In genomic region chr17:80509311-80509710, GRCh38 we compare ENCODE assay signal across 38 cellular contexts. TPM values are rescaled to one million over a fixed set of nuclear protein-coding genes. Genes with fewer than 3 reads are reported as not detected.
"Had no signal": no experiment of that assay in that cellular context is flagged by ENCODE, and none has a peak within 500 bp of the region (broad histone marks: within the 10 kb centered on the region; RNA-seq: fewer than 3 reads in every experiment).

No MANE protein-coding gene starts in this region.

- H3K9me3 ChIP-seq: ascending aorta had no signal

- DNase-seq: activated CD4-positive, alpha-beta memory T cell treated with anti-CD3 and anti-CD28 coated beads, Interleukin-2, amount 10 ng/mL, durations not matched to agents 7 days and 5 days; activated CD4-positive, alpha-beta T cell treated with anti-CD3 and anti-CD28 coated beads for 1 hour; activated CD4-positive, alpha-beta T cell treated with anti-CD3 and anti-CD28 coated beads for 36 hours; activated CD4-positive, alpha-beta T cell treated with anti-CD3 and anti-CD28 coated beads for 48 hours; activated CD4-positive, alpha-beta T cell treated with anti-CD3 and anti-CD28 coated beads, Interleukin-2, amount 10 ng/mL, durations not matched to agents 7 days and 5 days; activated CD4-positive, alpha-beta T cell treated with anti-CD3 and anti-CD28 coated beads, Interleukin-2, amount 50 U/mL, for 48 hours; activated CD4-positive, CD25-positive, alpha-beta regulatory T cell; activated CD8-positive, alpha-beta memory T cell treated with anti-CD3 and anti-CD28 coated beads for 24 hours; activated CD8-positive, alpha-beta memory T cell treated with anti-CD3 and anti-CD28 coated beads, Interleukin-2, amount 10 ng/mL, durations not matched to agents 7 days and 5 days; activated CD8-positive, alpha-beta memory T cell treated with anti-CD3 and anti-CD28 coated beads, Interleukin-2, amount 50 U/mL, for 48 hours; activated CD8-positive, alpha-beta T cell treated with anti-CD3 and anti-CD28 coated beads, Interleukin-2, amount 10 ng/mL, durations not matched to agents 7 days and 5 days; activated effector memory CD4-positive, alpha-beta T cell treated with Interleukin-2 at 50 U/mL for 16 hours; activated gamma-delta T cell; activated naive CD4-positive, alpha-beta T cell treated with anti-CD3 and anti-CD28 coated beads, Interleukin-2, amount 10 ng/mL, durations not matched to agents 7 days and 5 days; activated naive CD4-positive, alpha-beta T cell treated with Interleukin-2 at 50 U/mL for 16 hours; activated naive CD8-positive, alpha-beta T cell treated with anti-CD3 and anti-CD28 coated beads, Interleukin-2, amount 10 ng/mL, durations not matched to agents 7 days and 5 days; activated naive CD8-positive, alpha-beta T cell treated with anti-CD3 and anti-CD28 coated beads, Interleukin-2, amount 50 U/mL, for 24 hours; activated T-cell treated with anti-CD3 and anti-CD28 coated beads, Interleukin-2, amount 50 U/mL, for 24 hours; activated T-cell treated with anti-CD3 and anti-CD28 coated beads, Interleukin-2, amount 50 U/mL, for 48 hours; amygdala; anterior cingulate cortex; caudate nucleus; cerebellar nuclear complex; T-cell; T-helper 17 cell; T-helper 9 cell had no signal

- H3K4me3 Mint-ChIP-seq: activated CD4-positive, alpha-beta memory T cell treated with anti-CD3 and anti-CD28 coated beads, Interleukin-2, amount 10 ng/mL, durations not matched to agents 7 days and 5 days; activated CD4-positive, alpha-beta T cell treated with anti-CD3 and anti-CD28 coated beads for 36 hours; activated CD4-positive, alpha-beta T cell treated with anti-CD3 and anti-CD28 coated beads, Interleukin-2, amount 10 ng/mL, durations not matched to agents 7 days and 5 days; activated CD8-positive, alpha-beta memory T cell treated with anti-CD3 and anti-CD28 coated beads, Interleukin-2, amount 10 ng/mL, durations not matched to agents 7 days and 5 days; activated CD8-positive, alpha-beta T cell treated with anti-CD3 and anti-CD28 coated beads, Interleukin-2, amount 10 ng/mL, durations not matched to agents 7 days and 5 days; activated naive CD4-positive, alpha-beta T cell treated with anti-CD3 and anti-CD28 coated beads, Interleukin-2, amount 10 ng/mL, durations not matched to agents 7 days and 5 days; activated naive CD4-positive, alpha-beta T cell treated with anti-CD3 and anti-CD28 coated beads, Interleukin-2, amount 50 U/mL, for 24 hours; activated naive CD8-positive, alpha-beta T cell; activated naive CD8-positive, alpha-beta T cell treated with anti-CD3 and anti-CD28 coated beads, Interleukin-2, amount 10 ng/mL, durations not matched to agents 7 days and 5 days; activated naive CD8-positive, alpha-beta T cell treated with anti-CD3 and anti-CD28 coated beads, Interleukin-2, amount 50 U/mL, for 24 hours; activated T-cell treated with anti-CD3 and anti-CD28 coated beads, Interleukin-2, amount 50 U/mL, for 24 hours; brain; central memory CD8-positive, alpha-beta T cell; T-cell; T-helper 17 cell; T-helper 2 cell treated with Interferon-gamma antibody and Interleukin-4, amounts not matched to agents 5 μg/mL and 100 μg/mL, for 36 hours had no signal

- H3K36me3 ChIP-seq: ascending aorta, cardiac muscle cell had no signal

- ATAC-seq: activated CD4-positive, alpha-beta T cell treated with anti-CD3 and anti-CD28 coated beads for 36 hours; activated CD4-positive, CD25-positive, alpha-beta regulatory T cell treated with anti-CD3 and anti-CD28 coated beads, Interleukin-2, amount 50 U/mL, for 24 hours; activated CD8-positive, alpha-beta memory T cell treated with anti-CD3 and anti-CD28 coated beads, Interleukin-2, amount 10 ng/mL, durations not matched to agents 7 days and 5 days; activated CD8-positive, alpha-beta T cell treated with anti-CD3 and anti-CD28 coated beads, Interleukin-2, amount 10 ng/mL, durations not matched to agents 7 days and 5 days; activated naive CD8-positive, alpha-beta T cell treated with anti-CD3 and anti-CD28 coated beads, Interleukin-2, amount 50 U/mL, for 24 hours; T-cell; T-helper 17 cell had no signal

- H3K4me1 ChIP-seq: ascending aorta had no signal

- H3K9me3 Mint-ChIP-seq: activated CD4-positive, alpha-beta memory T cell treated with anti-CD3 and anti-CD28 coated beads, Interleukin-2, amount 10 ng/mL, durations not matched to agents 7 days and 5 days; activated CD4-positive, alpha-beta T cell treated with anti-CD3 and anti-CD28 coated beads, Interleukin-2, amount 10 ng/mL, durations not matched to agents 7 days and 5 days; activated naive CD4-positive, alpha-beta T cell treated with anti-CD3 and anti-CD28 coated beads, Interleukin-2, amount 10 ng/mL, durations not matched to agents 7 days and 5 days; activated naive CD4-positive, alpha-beta T cell treated with anti-CD3 and anti-CD28 coated beads, Interleukin-2, amount 50 U/mL, for 24 hours; activated naive CD8-positive, alpha-beta T cell treated with anti-CD3 and anti-CD28 coated beads, Interleukin-2, amount 10 ng/mL, durations not matched to agents 7 days and 5 days; activated naive CD8-positive, alpha-beta T cell treated with anti-CD3 and anti-CD28 coated beads, Interleukin-2, amount 50 U/mL, for 24 hours; activated T-cell treated with anti-CD3 and anti-CD28 coated beads, Interleukin-2, amount 50 U/mL, for 24 hours; activated T-helper 2 cell treated with anti-CD3 and anti-CD28 coated beads, Interferon-gamma antibody, Interleukin-2, Interleukin-4, amounts not matched to agents 10 μg/mL and 5 μg/mL and 100 μg/mL, durations not matched to agents 14 hours and 24 hours and 36 hours; brain; central memory CD8-positive, alpha-beta T cell; T-cell; T-helper 2 cell treated with Interferon-gamma antibody and Interleukin-4, amounts not matched to agents 5 μg/mL and 100 μg/mL, for 36 hours had no signal

- H3K27ac ChIP-seq: ascending aorta, cardiac muscle cell, VCaP had no signal

- H3K27ac Mint-ChIP-seq: activated CD4-positive, alpha-beta memory T cell treated with anti-CD3 and anti-CD28 coated beads, Interleukin-2, amount 10 ng/mL, durations not matched to agents 7 days and 5 days; activated CD4-positive, alpha-beta T cell treated with anti-CD3 and anti-CD28 coated beads for 36 hours; activated CD4-positive, alpha-beta T cell treated with anti-CD3 and anti-CD28 coated beads, Interleukin-2, amount 10 ng/mL, durations not matched to agents 7 days and 5 days; activated CD8-positive, alpha-beta memory T cell treated with anti-CD3 and anti-CD28 coated beads, Interleukin-2, amount 10 ng/mL, durations not matched to agents 7 days and 5 days; activated CD8-positive, alpha-beta T cell treated with anti-CD3 and anti-CD28 coated beads, Interleukin-2, amount 10 ng/mL, durations not matched to agents 7 days and 5 days; activated naive CD4-positive, alpha-beta T cell treated with anti-CD3 and anti-CD28 coated beads, Interleukin-2, amount 10 ng/mL, durations not matched to agents 7 days and 5 days; activated naive CD4-positive, alpha-beta T cell treated with anti-CD3 and anti-CD28 coated beads, Interleukin-2, amount 50 U/mL, for 24 hours; activated naive CD8-positive, alpha-beta T cell; activated naive CD8-positive, alpha-beta T cell treated with anti-CD3 and anti-CD28 coated beads, Interleukin-2, amount 10 ng/mL, durations not matched to agents 7 days and 5 days; activated naive CD8-positive, alpha-beta T cell treated with anti-CD3 and anti-CD28 coated beads, Interleukin-2, amount 50 U/mL, for 24 hours; activated T-cell treated with anti-CD3 and anti-CD28 coated beads, Interleukin-2, amount 50 U/mL, for 24 hours; activated T-helper 2 cell treated with anti-CD3 and anti-CD28 coated beads, Interferon-gamma antibody, Interleukin-2, Interleukin-4, amounts not matched to agents 10 μg/mL and 5 μg/mL and 100 μg/mL, durations not matched to agents 14 hours and 24 hours and 36 hours; brain; T-cell; T-helper 17 cell; T-helper 2 cell treated with Interferon-gamma antibody and Interleukin-4, amounts not matched to agents 5 μg/mL and 100 μg/mL, for 36 hours had no signal

- H3K4me3 ChIP-seq: ascending aorta, cardiac muscle cell had no signal

- H3K36me3 Mint-ChIP-seq: activated CD8-positive, alpha-beta memory T cell treated with anti-CD3 and anti-CD28 coated beads, Interleukin-2, amount 10 ng/mL, durations not matched to agents 7 days and 5 days; activated naive CD4-positive, alpha-beta T cell treated with anti-CD3 and anti-CD28 coated beads, Interleukin-2, amount 10 ng/mL, durations not matched to agents 7 days and 5 days; activated naive CD4-positive, alpha-beta T cell treated with anti-CD3 and anti-CD28 coated beads, Interleukin-2, amount 50 U/mL, for 24 hours; activated naive CD8-positive, alpha-beta T cell; activated naive CD8-positive, alpha-beta T cell treated with anti-CD3 and anti-CD28 coated beads, Interleukin-2, amount 10 ng/mL, durations not matched to agents 7 days and 5 days; brain; T-cell had no signal

- H3K4me1 Mint-ChIP-seq: activated CD4-positive, alpha-beta memory T cell treated with anti-CD3 and anti-CD28 coated beads, Interleukin-2, amount 10 ng/mL, durations not matched to agents 7 days and 5 days; activated CD4-positive, alpha-beta T cell treated with anti-CD3 and anti-CD28 coated beads for 36 hours; activated CD4-positive, alpha-beta T cell treated with anti-CD3 and anti-CD28 coated beads, Interleukin-2, amount 10 ng/mL, durations not matched to agents 7 days and 5 days; activated CD8-positive, alpha-beta memory T cell treated with anti-CD3 and anti-CD28 coated beads, Interleukin-2, amount 10 ng/mL, durations not matched to agents 7 days and 5 days; activated naive CD4-positive, alpha-beta T cell treated with anti-CD3 and anti-CD28 coated beads, Interleukin-2, amount 10 ng/mL, durations not matched to agents 7 days and 5 days; activated naive CD4-positive, alpha-beta T cell treated with anti-CD3 and anti-CD28 coated beads, Interleukin-2, amount 50 U/mL, for 24 hours; activated naive CD8-positive, alpha-beta T cell treated with anti-CD3 and anti-CD28 coated beads, Interleukin-2, amount 10 ng/mL, durations not matched to agents 7 days and 5 days; activated naive CD8-positive, alpha-beta T cell treated with anti-CD3 and anti-CD28 coated beads, Interleukin-2, amount 50 U/mL, for 24 hours; central memory CD8-positive, alpha-beta T cell; T-cell had no signal

- FAIRE-seq: bronchial epithelial cell, TTC549 had no signal

RNA-seq across cellular contexts. Expression of gene NPTX1, which starts 32.9 kb away (rescaled TPM):
- total RNA-seq: ascending aorta, cardiac muscle cell had no signal
- polyA plus RNA-seq: cardiac muscle cell had no signal
